ENCODE assay signal across 32 cellular contexts in genomic region chr7:93375603-93376002, GRCh38.
DNase-seq lines count a peak whose midpoint lies in the region; ATAC-seq, FAIRE-seq and TF ChIP-seq lines count a peak whose summit lies in the region.
"Had no signal": no experiment of that assay in that cellular context is flagged by ENCODE, and none has a peak within 500 bp of the region (broad histone marks: within the 10 kb centered on the region; RNA-seq: fewer than 3 reads in every experiment).

No MANE protein-coding gene starts in this region.

- no peak for TF ChIP-seq EP300 in K562 (IDR thresholded peaks at IDR 0.05; ENCODE audit: low read length)

- no peak for FAIRE-seq in K562 (lab: Jason Lieb, UNC)
- FAIRE-seq: D721Med, endometrium, GM18507, GM19239, islet of Langerhans had no signal

- TF ChIP-seq CTCF in GM12875 (IDR thresholded peaks at IDR 0.05; ENCODE audit: borderline replicate concordance, insufficient read depth, low read depth, low read length) (0 out of 2 replicates have a peak, but pooled peaks have one; percentile 8), K562 (IDR thresholded peaks at IDR 0.05 in 2 of 3, conservative IDR thresholded peaks at IDR 0.05 in 1 of 3; ENCODE audit: insufficient read depth in 2 of 3, low read depth in 1 of 3, low read length in 3 of 3) (no peak)

- CTCF ChIA-PET in K562 (lab: Yijun Ruan, JAX; ENCODE audit: low intra/inter-chr PET ratio), result no interaction called here

- no peak overlapping the region for H3K27ac ChIP-seq in K562 (ENCODE audit: extremely low read depth, low read depth, low read length)
- H3K27ac ChIP-seq: C4-2B, cardiac muscle cell, right lobe of liver, RWPE1, upper lobe of right lung had no signal

- no peak overlapping the region for H2AFZ ChIP-seq in K562 (ENCODE audit: low read depth, low read length)

- no peaks in the 10 kb centered on the region for H3K9me1 ChIP-seq in K562 (ENCODE audit: control insufficient read depth, insufficient read depth, low read length)

- no peak for TF ChIP-seq POLR2A in K562 (conservative IDR thresholded peaks at IDR 0.05)

- no peaks in the 10 kb centered on the region for H3K9me3 ChIP-seq in K562 (replicated peaks; ENCODE audit: control insufficient read depth, insufficient read depth, low read depth, low read length)
- H3K9me3 ChIP-seq: right lobe of liver, upper lobe of right lung had no signal

- H3K36me3 ChIP-seq in K562 (ENCODE audit: control insufficient read depth, insufficient read depth, low read length), result no peaks in the 10 kb centered on the region
- H3K36me3 ChIP-seq: cardiac muscle cell, MG63, right lobe of liver, upper lobe of right lung had no signal

- H3K4me3 ChIP-seq in GM12875 (ENCODE audit: low read depth, low read length) (no peak overlapping the region), K562 (no peak overlapping the region)
- H3K4me3 ChIP-seq: cardiac muscle cell, MG63, right lobe of liver, upper lobe of right lung had no signal

- H3K9ac ChIP-seq in K562 (ENCODE audit: insufficient read depth in 1 of 2, low read depth in 2 of 2, low read length in 2 of 2), result no peak overlapping the region

- no peaks in the 10 kb centered on the region for H3K27me3 ChIP-seq in K562 (ENCODE audit: control insufficient read depth in 2 of 2, insufficient read depth in 2 of 2, low read length in 2 of 2)
- H3K27me3 ChIP-seq: cardiac muscle cell, MG63, right lobe of liver, upper lobe of right lung had no signal

- POLR2A ChIA-PET in K562 (lab: Yijun Ruan, JAX), result no interaction called here

- H4K20me1 ChIP-seq in K562 (replicated peaks; ENCODE audit: control insufficient read depth, insufficient read depth, low read length), result no peaks in the 10 kb centered on the region

- no TSS peak for BruUV-seq in K562 (replicated peaks; lab: Mats Ljungman, UMichigan)

- DNase-seq in K562 (ENCODE audit: extremely low read depth in 1 of 4, low spot score in 3 of 4) (no peak), T-helper 1 cell (no peak), occipital lobe (lab: John Stamatoyannopoulos, UW) (no peak), midbrain (lab: John Stamatoyannopoulos, UW) (no peak)
- DNase-seq: ACHN; activated CD4-positive, CD25-positive, alpha-beta regulatory T cell treated with anti-CD3 and anti-CD28 coated beads, Interleukin-2, amount 50 U/mL, for 72 hours; activated CD8-positive, alpha-beta T cell treated with anti-CD3 and anti-CD28 coated beads, Interleukin-2, amount 10 ng/mL, durations not matched to agents 7 days and 5 days; activated naive CD4-positive, alpha-beta T cell treated with Interleukin-2 at 50 U/mL for 16 hours; activated T-cell treated with anti-CD3 and anti-CD28 coated beads, Interleukin-2, amount 50 U/mL, for 4 hours; amygdala; cortex of kidney; EL; HFFc6; MG63; NCI-H1417 treated with DMSO at 0.1 percent for 48 hours; NCI-H510A treated with DMSO at 0.1 percent for 48 hours; posterior cingulate gyrus; right lobe of liver; upper lobe of right lung had no signal

- no peak overlapping the region for H3K4me2 ChIP-seq in K562 (ENCODE audit: insufficient read depth, low read length)

- intact Hi-C loops in K562 (cut with micrococcal nuclease), result loop anchor here (10.0 kb wide), 1 partner anchor 291 kb away; no protein-coding TSS in a partner anchor

- no peak for TF ChIP-seq RAD21 in K562 (CRISPR knock-in tag; conservative IDR thresholded peaks at IDR 0.05 in 1 of 2, IDR thresholded peaks at IDR 0.05 in 1 of 2)

- H3K79me2 ChIP-seq in K562 (ENCODE audit: control insufficient read depth, insufficient read depth, low read length), result no peaks in the 10 kb centered on the region

- ATAC-seq in GM19438 (IDR thresholded peaks at IDR 0.05; ENCODE audit: low read depth, unreplicated experiment) (peak; percentile 39), HG02852 (IDR thresholded peaks at IDR 0.05; ENCODE audit: unreplicated experiment) (peak; percentile 70), K562 (peak; percentile 39; the same call in 2 of the 3 replicates), GM21786 (IDR thresholded peaks at IDR 0.05; ENCODE audit: unreplicated experiment) (no peak)
- ATAC-seq: activated CD8-positive, alpha-beta T cell treated with anti-CD3 and anti-CD28 coated beads, Interleukin-2, amount 10 ng/mL, durations not matched to agents 7 days and 5 days; activated T-cell treated with anti-CD3 and anti-CD28 coated beads, Interleukin-2, amount 50 U/mL, for 4 hours; right lobe of liver; SK-N-SH treated with all-trans-retinoic acid at 6 μM for 48 hours; upper lobe of right lung had no signal

- no peaks in the 10 kb centered on the region for H3K4me1 ChIP-seq in K562 (replicated peaks in 1 of 2; ENCODE audit: control insufficient read depth in 2 of 2, insufficient read depth in 2 of 2, low read length in 2 of 2)
- H3K4me1 ChIP-seq: right lobe of liver, upper lobe of right lung had no signal

- in situ Hi-C loops in K562 (cut with MboI), result no loop called here

TF ChIP-seq in K562, 482 proteins besides CTCF, POLR2A, EP300 and RAD21:
- TF ChIP-seq PHF8 (IDR thresholded peaks at IDR 0.05; ENCODE audit: borderline replicate concordance, low read length), result no peak
- TF ChIP-seq ETS2 (tag; IDR thresholded peaks at IDR 0.05; ENCODE audit: borderline replicate concordance, poor library complexity, severe bottlenecking), result no peak
- TF ChIP-seq, protein P1, sequence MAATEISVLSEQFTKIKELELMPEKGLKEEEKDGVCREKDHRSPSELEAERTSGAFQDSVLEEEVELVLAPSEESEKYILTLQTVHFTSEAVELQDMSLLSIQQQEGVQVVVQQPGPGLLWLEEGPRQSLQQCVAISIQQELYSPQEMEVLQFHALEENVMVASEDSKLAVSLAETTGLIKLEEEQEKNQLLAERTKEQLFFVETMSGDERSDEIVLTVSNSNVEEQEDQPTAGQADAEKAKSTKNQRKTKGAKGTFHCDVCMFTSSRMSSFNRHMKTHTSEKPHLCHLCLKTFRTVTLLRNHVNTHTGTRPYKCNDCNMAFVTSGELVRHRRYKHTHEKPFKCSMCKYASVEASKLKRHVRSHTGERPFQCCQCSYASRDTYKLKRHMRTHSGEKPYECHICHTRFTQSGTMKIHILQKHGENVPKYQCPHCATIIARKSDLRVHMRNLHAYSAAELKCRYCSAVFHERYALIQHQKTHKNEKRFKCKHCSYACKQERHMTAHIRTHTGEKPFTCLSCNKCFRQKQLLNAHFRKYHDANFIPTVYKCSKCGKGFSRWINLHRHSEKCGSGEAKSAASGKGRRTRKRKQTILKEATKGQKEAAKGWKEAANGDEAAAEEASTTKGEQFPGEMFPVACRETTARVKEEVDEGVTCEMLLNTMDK (IDR thresholded peaks at IDR 0.05; ENCODE audit: borderline replicate concordance, insufficient read depth, low read depth, low read length, poor library complexity, severe bottlenecking), result no peak
- TF ChIP-seq POLR2AphosphoS5 (IDR thresholded peaks at IDR 0.05; ENCODE audit: control insufficient read depth, insufficient read depth, low read depth, low read length), result no peak
- no peak for TF ChIP-seq SOX6 (IDR thresholded peaks at IDR 0.05)
- no peak for TF ChIP-seq ZSCAN32 (CRISPR knock-in tag; IDR thresholded peaks at IDR 0.05)
- no peak for TF ChIP-seq SMC3 (conservative IDR thresholded peaks at IDR 0.05; ENCODE audit: insufficient read depth, low read depth, low read length)
- no peak for TF ChIP-seq RREB1 (CRISPR knock-in tag; IDR thresholded peaks at IDR 0.05)
- TF ChIP-seq RBFOX2 (IDR thresholded peaks at IDR 0.05; ENCODE audit: low read depth, low read length), result no peak
- no peak for TF ChIP-seq ZNF174 (CRISPR knock-in tag; IDR thresholded peaks at IDR 0.05)
- TF ChIP-seq RBM22 (IDR thresholded peaks at IDR 0.05; ENCODE audit: low read depth, low read length, poor library complexity, severe bottlenecking), result no peak
- no peak for TF ChIP-seq OTX1 (CRISPR knock-in tag; IDR thresholded peaks at IDR 0.05)
TF ChIP-seq in K562: peak in this region for 0.
